11 cellular contexts compared by ENCODE assay signal in the genomic region with DNA sequence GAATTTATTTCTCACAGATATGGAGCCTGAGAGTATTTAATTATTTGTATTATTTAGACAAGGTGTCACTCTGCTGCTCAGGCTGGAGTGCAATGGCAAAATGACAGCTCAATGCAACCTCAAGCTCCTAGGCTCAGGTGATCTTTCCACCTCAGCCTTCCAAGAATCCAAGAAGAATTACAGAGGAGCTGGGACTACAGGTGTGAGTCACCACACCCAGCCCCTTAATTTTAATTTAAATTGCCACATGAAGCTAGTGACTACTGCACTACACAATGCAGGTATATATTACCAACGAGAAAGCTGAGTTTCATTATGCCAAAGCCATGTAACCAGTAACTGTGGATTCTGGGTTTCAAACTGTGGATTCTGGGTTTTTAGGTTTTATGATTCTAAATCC. TPM values are rescaled to one million over a fixed set of nuclear protein-coding genes. Genes with fewer than 3 reads are reported as not detected.
DNase-seq lines count a peak whose midpoint lies in the region; ATAC-seq, FAIRE-seq and TF ChIP-seq lines count a peak whose summit lies in the region.
"Had no signal": no experiment of that assay in that cellular context is flagged by ENCODE, and none has a peak within 500 bp of the region (broad histone marks: within the 10 kb centered on the region; RNA-seq: fewer than 3 reads in every experiment).

No MANE protein-coding gene starts in this region.

- no peak for TF ChIP-seq RAD21 in A549 (conservative IDR thresholded peaks at IDR 0.05 in 1 of 2, IDR thresholded peaks at IDR 0.05 in 1 of 2)

- H4K20me1 ChIP-seq in GM23338 (replicated peaks; ENCODE audit: insufficient read depth) (peaks cover 46% of the 10 kb centered on the region), hepatocyte (ENCODE audit: insufficient read depth, poor library complexity, severe bottlenecking) (peaks cover 34% of the 10 kb centered on the region)

- peaks cover 62% of the 10 kb centered on the region for H3K79me2 ChIP-seq in GM23338 (replicated peaks; ENCODE audit: insufficient read depth)
- H3K79me2 ChIP-seq in hepatocyte: peaks cover 66% of the 10 kb centered on the region

- no peak overlapping the region for H2AFZ ChIP-seq in GM23338
- H2AFZ ChIP-seq in hepatocyte: no peak overlapping the region

- H3K27ac ChIP-seq in A549: no peak overlapping the region
- 0 out of 2 replicates have a peak overlapping the region, but pooled peaks have one; percentile 61 for H3K27ac ChIP-seq in GM23338 (ENCODE audit: low read depth)
- no peak overlapping the region for H3K27ac ChIP-seq in hepatocyte

- no peak for TF ChIP-seq CTCF in A549 (IDR thresholded peaks at IDR 0.05)
- TF ChIP-seq CTCF in GM23338 (conservative IDR thresholded peaks at IDR 0.05; ENCODE audit: low read depth in 2 of 2): no peak
- no peak for TF ChIP-seq CTCF in hepatocyte (IDR thresholded peaks at IDR 0.05; ENCODE audit: poor library complexity)

- ATAC-seq in A549 (no peak), GM23338 (no peak)

- peaks cover 58% of the 10 kb centered on the region for H3K36me3 ChIP-seq in GM23338 (ENCODE audit: insufficient read depth)
- H3K36me3 ChIP-seq in hepatocyte (replicated peaks; ENCODE audit: insufficient read depth, low read depth): peaks cover 6% of the 10 kb centered on the region

- H3K4me1 ChIP-seq in A549 (peaks cover 39% of the 10 kb centered on the region), GM23338 (ENCODE audit: insufficient read depth) (peaks cover 16% of the 10 kb centered on the region), hepatocyte (ENCODE audit: insufficient read depth) (peaks cover 26% of the 10 kb centered on the region)

- peaks cover 6% of the 10 kb centered on the region for H3K27me3 Mint-ChIP-seq in GM23338 (ENCODE audit: insufficient read depth, low read depth, poor library complexity)
- H3K27me3 Mint-ChIP-seq in activated T-helper 2 cell treated with anti-CD3 and anti-CD28 coated beads, Interferon-gamma antibody, Interleukin-2, Interleukin-4, amounts not matched to agents 10 μg/mL and 5 μg/mL and 100 μg/mL, durations not matched to agents 14 hours and 24 hours and 36 hours (ENCODE audit: low read depth): no peaks in the 10 kb centered on the region
- H3K27me3 Mint-ChIP-seq: memory B cell had no signal

- no peaks in the 10 kb centered on the region for H3K9me3 Mint-ChIP-seq in GM23338
- no peaks in the 10 kb centered on the region for H3K9me3 Mint-ChIP-seq in activated T-helper 2 cell treated with anti-CD3 and anti-CD28 coated beads, Interferon-gamma antibody, Interleukin-2, Interleukin-4, amounts not matched to agents 10 μg/mL and 5 μg/mL and 100 μg/mL, durations not matched to agents 14 hours and 24 hours and 36 hours
- H3K9me3 Mint-ChIP-seq: memory B cell had no signal

- H3K36me3 Mint-ChIP-seq in GM23338 (ENCODE audit: low read depth): peaks cover 26% of the 10 kb centered on the region
- peaks cover 52% of the 10 kb centered on the region for H3K36me3 Mint-ChIP-seq in activated T-helper 2 cell treated with anti-CD3 and anti-CD28 coated beads, Interferon-gamma antibody, Interleukin-2, Interleukin-4, amounts not matched to agents 10 μg/mL and 5 μg/mL and 100 μg/mL, durations not matched to agents 14 hours and 24 hours and 36 hours (ENCODE audit: low read depth)

- no peak overlapping the region for H3K27ac Mint-ChIP-seq in GM23338
- H3K27ac Mint-ChIP-seq in activated T-helper 2 cell treated with anti-CD3 and anti-CD28 coated beads, Interferon-gamma antibody, Interleukin-2, Interleukin-4, amounts not matched to agents 10 μg/mL and 5 μg/mL and 100 μg/mL, durations not matched to agents 14 hours and 24 hours and 36 hours: peak overlapping the region; percentile 42

- in situ Hi-C loops in G401 (cut with HindIII; ENCODE audit: low sequenced_read_pairs): no loop called here
- in situ Hi-C loops in ACHN (cut with HindIII; ENCODE audit: low pct_ligation_motif_present, low pct_unique_long_range_greater_than_20kb, low sequenced_read_pairs): no loop called here

- POLR2A ChIA-PET in A549 (lab: Yijun Ruan, JAX): interaction anchor here (0.6 to 1.6 kb wide), 3 partner anchors 10 to 46 kb away, joined by 3 to 4 read pairs (median 4); a partner anchor contains a TSS

- no peak overlapping the region for H3K4me3 ChIP-seq in A549
- H3K4me3 ChIP-seq in GM23338: 0 out of 2 replicates have a peak overlapping the region, but pooled peaks have one; percentile 13
- H3K4me3 ChIP-seq in hepatocyte: no peak overlapping the region

- CTCF ChIA-PET in A549 (lab: Yijun Ruan, JAX): interaction anchor here (1.0 to 3.6 kb wide), 5 partner anchors 15 to 122 kb away, joined by 3 to 23 read pairs (median 4); a partner anchor contains a TSS

- no peak for TF ChIP-seq POLR2A in A549 (IDR thresholded peaks at IDR 0.05; ENCODE audit: low read length)

- H3K4me3 Mint-ChIP-seq in GM23338: peak overlapping the region; percentile 49
- peak overlapping the region; percentile 68 for H3K4me3 Mint-ChIP-seq in activated T-helper 2 cell treated with anti-CD3 and anti-CD28 coated beads, Interferon-gamma antibody, Interleukin-2, Interleukin-4, amounts not matched to agents 10 μg/mL and 5 μg/mL and 100 μg/mL, durations not matched to agents 14 hours and 24 hours and 36 hours (ENCODE audit: low read depth)

- H3K27me3 ChIP-seq in GM23338 (ENCODE audit: insufficient read depth): no peaks in the 10 kb centered on the region
- H3K27me3 ChIP-seq in hepatocyte: no peaks in the 10 kb centered on the region

- peak overlapping the region; percentile 88 for H3K4me2 ChIP-seq in A549
- peak overlapping the region; percentile 94 for H3K4me2 ChIP-seq in GM23338
- peak overlapping the region; percentile 95 for H3K4me2 ChIP-seq in hepatocyte

- 30% methylated on average over 1 of the region's 1 CpG for WGBS in A549 (ENCODE audit: missing lambda C conversion rate)
- 85% methylated on average over 1 of the region's 1 CpG for WGBS in hepatocyte (ENCODE audit: low lambda C conversion rate, missing lambda C conversion rate)

- no peaks in the 10 kb centered on the region for H3K9me2 ChIP-seq in GM23338 (ENCODE audit: insufficient read depth)
- H3K9me2 ChIP-seq in hepatocyte (replicated peaks; ENCODE audit: insufficient read depth): no peaks in the 10 kb centered on the region

- no peak for FAIRE-seq in A549 (lab: Jason Lieb, UNC)
- no peak for FAIRE-seq in urothelium cell line (lab: Jason Lieb, UNC)

- H3F3A ChIP-seq in GM23338 (replicated peaks; ENCODE audit: low read depth): peaks cover 16% of the 10 kb centered on the region

- intact Hi-C loops in activated T-helper 2 cell treated with anti-CD3 and anti-CD28 coated beads, Interferon-gamma antibody, Interleukin-2, Interleukin-4, amounts not matched to agents 10 μg/mL and 5 μg/mL and 100 μg/mL, durations not matched to agents 14 hours and 24 hours and 36 hours (cut with micrococcal nuclease): no loop called here

- peaks cover 7% of the 10 kb centered on the region; the same call in 2 of the 3 replicates for H3K4me1 Mint-ChIP-seq in GM23338
- H3K4me1 Mint-ChIP-seq in activated T-helper 2 cell treated with anti-CD3 and anti-CD28 coated beads, Interferon-gamma antibody, Interleukin-2, Interleukin-4, amounts not matched to agents 10 μg/mL and 5 μg/mL and 100 μg/mL, durations not matched to agents 14 hours and 24 hours and 36 hours (ENCODE audit: low read depth): peaks cover 28% of the 10 kb centered on the region

- TF ChIP-seq EP300 in A549 (IDR thresholded peaks at IDR 0.05): no peak

- no peak for DNase-seq in A549 (ENCODE audit: low read depth in 1 of 2, low spot score in 1 of 2)
- no peak for DNase-seq in GM23338 (ENCODE audit: low spot score)
- no peak for DNase-seq in activated T-helper 2 cell treated with anti-CD3 and anti-CD28 coated beads, Interferon-gamma antibody, Interleukin-2, Interleukin-4, amounts not matched to agents 10 μg/mL and 5 μg/mL and 100 μg/mL, durations not matched to agents 14 hours and 24 hours and 36 hours (ENCODE audit: low spot score)
- no peak for DNase-seq in hepatocyte (ENCODE audit: low spot score)
- no peak for DNase-seq in urothelium cell line (ENCODE audit: low spot score)
- DNase-seq in G401 (ENCODE audit: low spot score): no peak
- no peak for DNase-seq in medulla oblongata (ENCODE audit: extremely low spot score)
- DNase-seq in ACHN: no peak
- DNase-seq: DMS153, SHP77 had no signal

- no peaks in the 10 kb centered on the region for H3K9me3 ChIP-seq in A549
- H3K9me3 ChIP-seq in hepatocyte (ENCODE audit: low read depth): no peaks in the 10 kb centered on the region

RNA-seq across cellular contexts. Expression of a gene that starts 2.1 kb away (rescaled TPM):
- 69.9 and 72.3 TPM in 2 replicates for polyA plus RNA-seq in A549 (2011; rRNA removed)
- 22.6 and 30.2 TPM in 2 replicates for polyA plus RNA-seq in A549 (2012; cell fraction: cytosol; rRNA removed)
- 52.1 and 67.4 TPM in 2 replicates for polyA plus RNA-seq in A549 (2012; cell fraction: nucleus; rRNA removed)
- 35.7 to 37.9 TPM (median 37.7 TPM) in 3 replicates for polyA plus RNA-seq in A549 (2017; fragmentation: RNase III; extraction: RNeasy Plus Mini Kit Qiagen cat#74134 plus additional on column Dnase treatment)
- 58.0 and 90.2 TPM in 2 replicates for polyA minus RNA-seq in A549 (2011; rRNA and poly(A)+ RNA removed)
- total RNA-seq in GM23338 (2014; rRNA removed; shearing (Covaris generic)): 56.0 and 57.7 TPM in 2 replicates
- 41.2 and 47.1 TPM in 2 replicates for polyA plus RNA-seq in GM23338 (2016; fragmentation: Nextera tagmentation; extraction: Ambion mirVana)
- total RNA-seq in activated T-helper 2 cell treated with anti-CD3 and anti-CD28 coated beads, Interferon-gamma antibody, Interleukin-2, Interleukin-4, amounts not matched to agents 10 μg/mL and 5 μg/mL and 100 μg/mL, durations not matched to agents 14 hours and 24 hours and 36 hours: 78.4 and 83.5 TPM in 2 replicates
- total RNA-seq in hepatocyte: 33.2 and 40.3 TPM in 2 replicates
- 15.7 and 28.0 TPM in 2 replicates for polyA plus RNA-seq in hepatocyte
- 30.0 and 52.6 TPM in 2 replicates for total RNA-seq in G401 (2014; rRNA removed; shearing (Covaris generic))

RNA-seq across cellular contexts. Expression of a gene that starts 9.4 kb away (rescaled TPM):
- polyA plus RNA-seq in A549 (2011; rRNA removed) (0.12 TPM in 1 of 2 replicates, not detected in the other), A549 (2017; fragmentation: RNase III; extraction: RNeasy Plus Mini Kit Qiagen cat#74134 plus additional on column Dnase treatment) (0.06 TPM in 1 of 3 replicates, not detected in the others), GM23338 (2016; fragmentation: Nextera tagmentation; extraction: Ambion mirVana) (0.23 TPM in 1 of 2 replicates, not detected in the other), hepatocyte (not detected in 2 replicates)
- polyA plus RNA-seq in A549 (2012; cell fraction: cytosol; rRNA removed): 0.03 and 0.05 TPM in 2 replicates
- 0.07 TPM in 1 of 2 replicates, not detected in the other for polyA plus RNA-seq in A549 (2012; cell fraction: nucleus; rRNA removed)
- polyA minus RNA-seq in A549 (2011; rRNA and poly(A)+ RNA removed): not detected in 2 replicates
- total RNA-seq in GM23338 (2014; rRNA removed; shearing (Covaris generic)): not detected in 2 replicates
- not detected in 2 replicates for total RNA-seq in activated T-helper 2 cell treated with anti-CD3 and anti-CD28 coated beads, Interferon-gamma antibody, Interleukin-2, Interleukin-4, amounts not matched to agents 10 μg/mL and 5 μg/mL and 100 μg/mL, durations not matched to agents 14 hours and 24 hours and 36 hours
- total RNA-seq in hepatocyte: 0.83 TPM in 1 of 2 replicates, not detected in the other
- total RNA-seq in G401 (2014; rRNA removed; shearing (Covaris generic)): not detected in 2 replicates

RNA-seq across cellular contexts. Expression of a gene that starts 20.9 kb away (rescaled TPM):
- polyA plus RNA-seq in A549 (2011; rRNA removed) (48.1 and 51.9 TPM in 2 replicates), A549 (2017; fragmentation: RNase III; extraction: RNeasy Plus Mini Kit Qiagen cat#74134 plus additional on column Dnase treatment) (19.2 to 23.6 TPM (median 20.4 TPM) in 3 replicates), GM23338 (2016; fragmentation: Nextera tagmentation; extraction: Ambion mirVana) (19.3 and 21.5 TPM in 2 replicates), hepatocyte (17.6 and 21.9 TPM in 2 replicates)
- polyA plus RNA-seq in A549 (2012; cell fraction: cytosol; rRNA removed): 16.8 and 17.2 TPM in 2 replicates
- 10.3 and 14.4 TPM in 2 replicates for polyA plus RNA-seq in A549 (2012; cell fraction: nucleus; rRNA removed)
- 30.5 and 44.6 TPM in 2 replicates for polyA minus RNA-seq in A549 (2011; rRNA and poly(A)+ RNA removed)
- total RNA-seq in GM23338 (2014; rRNA removed; shearing (Covaris generic)): 15.8 and 24.4 TPM in 2 replicates
- total RNA-seq in activated T-helper 2 cell treated with anti-CD3 and anti-CD28 coated beads, Interferon-gamma antibody, Interleukin-2, Interleukin-4, amounts not matched to agents 10 μg/mL and 5 μg/mL and 100 μg/mL, durations not matched to agents 14 hours and 24 hours and 36 hours: 20.0 and 27.0 TPM in 2 replicates
- 23.8 and 33.5 TPM in 2 replicates for total RNA-seq in hepatocyte
- 22.6 and 43.9 TPM in 2 replicates for total RNA-seq in G401 (2014; rRNA removed; shearing (Covaris generic))

RNA-seq across cellular contexts. Expression of a gene that starts 46.3 kb away (rescaled TPM):
- polyA plus RNA-seq in A549 (2011; rRNA removed) (67.4 and 69.1 TPM in 2 replicates), A549 (2017; fragmentation: RNase III; extraction: RNeasy Plus Mini Kit Qiagen cat#74134 plus additional on column Dnase treatment) (21.3 to 21.5 TPM (median 21.5 TPM) in 3 replicates), GM23338 (2016; fragmentation: Nextera tagmentation; extraction: Ambion mirVana) (21.2 and 23.0 TPM in 2 replicates), hepatocyte (27.1 and 30.1 TPM in 2 replicates)
- polyA plus RNA-seq in A549 (2012; cell fraction: cytosol; rRNA removed): 22.8 and 23.2 TPM in 2 replicates
- polyA plus RNA-seq in A549 (2012; cell fraction: nucleus; rRNA removed): 66.0 and 69.8 TPM in 2 replicates
- polyA minus RNA-seq in A549 (2011; rRNA and poly(A)+ RNA removed): 84.0 and 96.7 TPM in 2 replicates
- total RNA-seq in GM23338 (2014; rRNA removed; shearing (Covaris generic)): 64.0 and 87.6 TPM in 2 replicates
- total RNA-seq in activated T-helper 2 cell treated with anti-CD3 and anti-CD28 coated beads, Interferon-gamma antibody, Interleukin-2, Interleukin-4, amounts not matched to agents 10 μg/mL and 5 μg/mL and 100 μg/mL, durations not matched to agents 14 hours and 24 hours and 36 hours: 211 and 216 TPM in 2 replicates
- total RNA-seq in hepatocyte: 36.5 and 46.9 TPM in 2 replicates
- 20.3 and 35.9 TPM in 2 replicates for total RNA-seq in G401 (2014; rRNA removed; shearing (Covaris generic))
